ENCODE assay signal across 2 cellular contexts in the genomic region with DNA sequence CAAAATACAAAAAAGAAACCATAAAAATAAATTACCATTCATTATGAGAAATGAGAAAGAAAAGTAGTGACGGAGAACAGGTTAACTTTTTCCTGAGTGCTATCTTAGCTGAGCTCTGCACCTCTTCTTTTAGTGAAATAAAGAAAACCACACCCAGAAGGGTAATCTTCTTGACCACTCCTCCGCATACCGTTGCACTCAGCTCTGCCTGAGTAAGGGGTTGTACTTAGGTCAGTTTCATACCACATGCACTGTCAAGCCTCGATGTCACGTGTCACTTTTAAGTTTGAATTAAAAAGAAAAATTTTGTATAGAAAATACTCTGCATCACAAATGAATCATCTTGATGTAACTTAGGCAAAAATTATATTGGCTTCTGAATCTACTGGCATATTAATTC.
TF ChIP-seq lines count a peak whose summit lies in the region.

No MANE protein-coding gene starts in this region.

TF ChIP-seq in SK-N-SH, 30 proteins besides CTCF, POLR2A, EP300 and RAD21 (continued from another document):
- TF ChIP-seq, protein P1, sequence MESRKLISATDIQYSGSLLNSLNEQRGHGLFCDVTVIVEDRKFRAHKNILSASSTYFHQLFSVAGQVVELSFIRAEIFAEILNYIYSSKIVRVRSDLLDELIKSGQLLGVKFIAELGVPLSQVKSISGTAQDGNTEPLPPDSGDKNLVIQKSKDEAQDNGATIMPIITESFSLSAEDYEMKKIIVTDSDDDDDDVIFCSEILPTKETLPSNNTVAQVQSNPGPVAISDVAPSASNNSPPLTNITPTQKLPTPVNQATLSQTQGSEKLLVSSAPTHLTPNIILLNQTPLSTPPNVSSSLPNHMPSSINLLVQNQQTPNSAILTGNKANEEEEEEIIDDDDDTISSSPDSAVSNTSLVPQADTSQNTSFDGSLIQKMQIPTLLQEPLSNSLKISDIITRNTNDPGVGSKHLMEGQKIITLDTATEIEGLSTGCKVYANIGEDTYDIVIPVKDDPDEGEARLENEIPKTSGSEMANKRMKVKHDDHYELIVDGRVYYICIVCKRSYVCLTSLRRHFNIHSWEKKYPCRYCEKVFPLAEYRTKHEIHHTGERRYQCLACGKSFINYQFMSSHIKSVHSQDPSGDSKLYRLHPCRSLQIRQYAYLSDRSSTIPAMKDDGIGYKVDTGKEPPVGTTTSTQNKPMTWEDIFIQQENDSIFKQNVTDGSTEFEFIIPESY (IDR thresholded peaks at IDR 0.05; ENCODE audit: borderline replicate concordance, low read depth) = no peak
- TF ChIP-seq RXRA (IDR thresholded peaks at IDR 0.05; ENCODE audit: borderline replicate concordance, low read depth) (no peak), EZH2phosphoT487 (IDR thresholded peaks at IDR 0.05; ENCODE audit: borderline replicate concordance, low read depth) (no peak)

TF ChIP-seq in SK-N-SH treated with all-trans-retinoic acid at 6 μM for 48 hours, 23 proteins besides CTCF, POLR2A, EP300 and RAD21 (continued from another document):
- TF ChIP-seq, protein P2, sequence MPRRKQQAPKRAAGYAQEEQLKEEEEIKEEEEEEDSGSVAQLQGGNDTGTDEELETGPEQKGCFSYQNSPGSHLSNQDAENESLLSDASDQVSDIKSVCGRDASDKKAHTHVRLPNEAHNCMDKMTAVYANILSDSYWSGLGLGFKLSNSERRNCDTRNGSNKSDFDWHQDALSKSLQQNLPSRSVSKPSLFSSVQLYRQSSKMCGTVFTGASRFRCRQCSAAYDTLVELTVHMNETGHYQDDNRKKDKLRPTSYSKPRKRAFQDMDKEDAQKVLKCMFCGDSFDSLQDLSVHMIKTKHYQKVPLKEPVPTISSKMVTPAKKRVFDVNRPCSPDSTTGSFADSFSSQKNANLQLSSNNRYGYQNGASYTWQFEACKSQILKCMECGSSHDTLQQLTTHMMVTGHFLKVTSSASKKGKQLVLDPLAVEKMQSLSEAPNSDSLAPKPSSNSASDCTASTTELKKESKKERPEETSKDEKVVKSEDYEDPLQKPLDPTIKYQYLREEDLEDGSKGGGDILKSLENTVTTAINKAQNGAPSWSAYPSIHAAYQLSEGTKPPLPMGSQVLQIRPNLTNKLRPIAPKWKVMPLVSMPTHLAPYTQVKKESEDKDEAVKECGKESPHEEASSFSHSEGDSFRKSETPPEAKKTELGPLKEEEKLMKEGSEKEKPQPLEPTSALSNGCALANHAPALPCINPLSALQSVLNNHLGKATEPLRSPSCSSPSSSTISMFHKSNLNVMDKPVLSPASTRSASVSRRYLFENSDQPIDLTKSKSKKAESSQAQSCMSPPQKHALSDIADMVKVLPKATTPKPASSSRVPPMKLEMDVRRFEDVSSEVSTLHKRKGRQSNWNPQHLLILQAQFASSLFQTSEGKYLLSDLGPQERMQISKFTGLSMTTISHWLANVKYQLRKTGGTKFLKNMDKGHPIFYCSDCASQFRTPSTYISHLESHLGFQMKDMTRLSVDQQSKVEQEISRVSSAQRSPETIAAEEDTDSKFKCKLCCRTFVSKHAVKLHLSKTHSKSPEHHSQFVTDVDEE (CRISPR knock-in tag; IDR thresholded peaks at IDR 0.05) = no peak
- TF ChIP-seq ZNF70 (CRISPR knock-in tag; IDR thresholded peaks at IDR 0.05) (no peak), OSR1 (CRISPR knock-in tag; IDR thresholded peaks at IDR 0.05) (no peak), ZFP3 (CRISPR knock-in tag; IDR thresholded peaks at IDR 0.05) (no peak), ESRRG (CRISPR knock-in tag; IDR thresholded peaks at IDR 0.05) (no peak), GLIS3 (CRISPR knock-in tag; IDR thresholded peaks at IDR 0.05) (no peak), SNAI2 (CRISPR knock-in tag; IDR thresholded peaks at IDR 0.05) (no peak), ZC3H10 (CRISPR knock-in tag; IDR thresholded peaks at IDR 0.05) (no peak), TCF4 (CRISPR knock-in tag; IDR thresholded peaks at IDR 0.05; ENCODE audit: borderline replicate concordance) (no peak), ZNF565 (CRISPR knock-in tag; conservative IDR thresholded peaks at IDR 0.05; ENCODE audit: low read depth) (no peak), CSDC2 (CRISPR knock-in tag; IDR thresholded peaks at IDR 0.05) (no peak), ARNTL (CRISPR knock-in tag; IDR thresholded peaks at IDR 0.05; ENCODE audit: borderline replicate concordance, low read depth) (no peak)
- TF ChIP-seq, protein P3, sequence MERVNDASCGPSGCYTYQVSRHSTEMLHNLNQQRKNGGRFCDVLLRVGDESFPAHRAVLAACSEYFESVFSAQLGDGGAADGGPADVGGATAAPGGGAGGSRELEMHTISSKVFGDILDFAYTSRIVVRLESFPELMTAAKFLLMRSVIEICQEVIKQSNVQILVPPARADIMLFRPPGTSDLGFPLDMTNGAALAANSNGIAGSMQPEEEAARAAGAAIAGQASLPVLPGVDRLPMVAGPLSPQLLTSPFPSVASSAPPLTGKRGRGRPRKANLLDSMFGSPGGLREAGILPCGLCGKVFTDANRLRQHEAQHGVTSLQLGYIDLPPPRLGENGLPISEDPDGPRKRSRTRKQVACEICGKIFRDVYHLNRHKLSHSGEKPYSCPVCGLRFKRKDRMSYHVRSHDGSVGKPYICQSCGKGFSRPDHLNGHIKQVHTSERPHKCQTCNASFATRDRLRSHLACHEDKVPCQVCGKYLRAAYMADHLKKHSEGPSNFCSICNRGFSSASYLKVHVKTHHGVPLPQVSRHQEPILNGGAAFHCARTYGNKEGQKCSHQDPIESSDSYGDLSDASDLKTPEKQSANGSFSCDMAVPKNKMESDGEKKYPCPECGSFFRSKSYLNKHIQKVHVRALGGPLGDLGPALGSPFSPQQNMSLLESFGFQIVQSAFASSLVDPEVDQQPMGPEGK (CRISPR knock-in tag; IDR thresholded peaks at IDR 0.05; ENCODE audit: borderline replicate concordance) = no peak
- TF ChIP-seq, protein P4, sequence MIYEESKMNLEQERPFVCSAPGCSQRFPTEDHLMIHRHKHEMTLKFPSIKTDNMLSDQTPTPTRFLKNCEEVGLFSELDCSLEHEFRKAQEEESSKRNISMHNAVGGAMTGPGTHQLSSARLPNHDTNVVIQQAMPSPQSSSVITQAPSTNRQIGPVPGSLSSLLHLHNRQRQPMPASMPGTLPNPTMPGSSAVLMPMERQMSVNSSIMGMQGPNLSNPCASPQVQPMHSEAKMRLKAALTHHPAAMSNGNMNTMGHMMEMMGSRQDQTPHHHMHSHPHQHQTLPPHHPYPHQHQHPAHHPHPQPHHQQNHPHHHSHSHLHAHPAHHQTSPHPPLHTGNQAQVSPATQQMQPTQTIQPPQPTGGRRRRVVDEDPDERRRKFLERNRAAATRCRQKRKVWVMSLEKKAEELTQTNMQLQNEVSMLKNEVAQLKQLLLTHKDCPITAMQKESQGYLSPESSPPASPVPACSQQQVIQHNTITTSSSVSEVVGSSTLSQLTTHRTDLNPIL (CRISPR knock-in tag; IDR thresholded peaks at IDR 0.05; ENCODE audit: low read depth) = no peak
- TF ChIP-seq, protein P5, sequence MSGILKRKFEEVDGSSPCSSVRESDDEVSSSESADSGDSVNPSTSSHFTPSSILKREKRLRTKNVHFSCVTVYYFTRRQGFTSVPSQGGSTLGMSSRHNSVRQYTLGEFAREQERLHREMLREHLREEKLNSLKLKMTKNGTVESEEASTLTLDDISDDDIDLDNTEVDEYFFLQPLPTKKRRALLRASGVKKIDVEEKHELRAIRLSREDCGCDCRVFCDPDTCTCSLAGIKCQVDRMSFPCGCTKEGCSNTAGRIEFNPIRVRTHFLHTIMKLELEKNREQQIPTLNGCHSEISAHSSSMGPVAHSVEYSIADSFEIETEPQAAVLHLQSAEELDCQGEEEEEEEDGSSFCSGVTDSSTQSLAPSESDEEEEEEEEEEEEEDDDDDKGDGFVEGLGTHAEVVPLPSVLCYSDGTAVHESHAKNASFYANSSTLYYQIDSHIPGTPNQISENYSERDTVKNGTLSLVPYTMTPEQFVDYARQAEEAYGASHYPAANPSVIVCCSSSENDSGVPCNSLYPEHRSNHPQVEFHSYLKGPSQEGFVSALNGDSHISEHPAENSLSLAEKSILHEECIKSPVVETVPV (CRISPR knock-in tag; IDR thresholded peaks at IDR 0.05) = no peak
